8 cellular contexts compared by ENCODE assay signal in the genomic region with DNA sequence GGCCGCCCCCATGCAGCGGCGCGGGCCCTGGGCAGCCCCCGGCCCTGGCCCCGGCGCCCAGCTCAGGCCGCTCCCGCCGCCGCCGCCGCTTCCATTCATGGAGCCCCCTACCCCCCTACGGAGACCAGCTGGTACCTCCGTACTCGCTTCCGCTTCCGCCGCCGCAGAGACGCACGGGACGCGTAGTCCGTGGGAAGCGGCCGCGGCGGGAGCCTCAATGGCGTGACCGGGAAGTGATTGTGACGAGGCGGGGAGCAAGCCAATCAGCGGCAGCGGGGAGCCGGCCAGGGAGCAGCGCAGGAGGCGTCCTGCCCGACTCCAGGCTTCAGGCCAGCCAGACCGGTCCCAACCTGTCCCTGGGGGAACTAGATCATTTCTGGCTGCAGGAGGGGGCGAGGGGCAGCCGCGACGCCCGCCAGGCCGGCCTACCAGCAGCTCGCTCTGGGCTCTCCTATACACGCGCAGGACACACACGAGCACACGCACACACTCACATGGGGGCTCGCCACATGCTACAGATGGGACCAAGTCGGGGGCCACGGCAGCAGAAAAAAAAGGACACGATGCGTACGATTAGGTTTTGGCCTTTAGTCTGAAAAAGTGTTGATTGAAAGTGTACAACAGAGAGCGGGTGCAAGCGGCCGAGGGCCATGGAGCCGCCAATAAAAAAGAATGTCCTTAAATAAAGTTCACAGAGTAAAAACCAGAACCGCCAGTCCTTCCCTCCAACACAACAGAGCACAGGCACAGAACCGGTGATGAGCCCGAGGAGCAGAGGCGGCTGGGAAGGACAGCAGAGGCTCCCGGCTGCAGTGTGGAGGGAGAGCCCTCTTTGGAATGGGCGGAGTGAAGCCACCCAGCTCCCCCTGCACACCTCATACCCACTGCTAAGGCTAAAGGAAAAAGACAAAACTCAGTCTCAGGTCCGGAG. TPM values are rescaled to one million over a fixed set of nuclear protein-coding genes. Genes with fewer than 3 reads are reported as not detected.
DNase-seq lines count a peak whose midpoint lies in the region; ATAC-seq and TF ChIP-seq lines count a peak whose summit lies in the region.

A gene with protein sequence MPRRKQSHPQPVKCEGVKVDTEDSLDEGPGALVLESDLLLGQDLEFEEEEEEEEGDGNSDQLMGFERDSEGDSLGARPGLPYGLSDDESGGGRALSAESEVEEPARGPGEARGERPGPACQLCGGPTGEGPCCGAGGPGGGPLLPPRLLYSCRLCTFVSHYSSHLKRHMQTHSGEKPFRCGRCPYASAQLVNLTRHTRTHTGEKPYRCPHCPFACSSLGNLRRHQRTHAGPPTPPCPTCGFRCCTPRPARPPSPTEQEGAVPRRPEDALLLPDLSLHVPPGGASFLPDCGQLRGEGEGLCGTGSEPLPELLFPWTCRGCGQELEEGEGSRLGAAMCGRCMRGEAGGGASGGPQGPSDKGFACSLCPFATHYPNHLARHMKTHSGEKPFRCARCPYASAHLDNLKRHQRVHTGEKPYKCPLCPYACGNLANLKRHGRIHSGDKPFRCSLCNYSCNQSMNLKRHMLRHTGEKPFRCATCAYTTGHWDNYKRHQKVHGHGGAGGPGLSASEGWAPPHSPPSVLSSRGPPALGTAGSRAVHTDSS (minus strand): TSS at position 109 of the 931 bp plus-strand sequence. CDS start 208 bp downstream, outside the sequence.

- H3K4me1 ChIP-seq in adipocyte (ENCODE audit: control insufficient read depth, insufficient read depth, low read length) = peaks cover 39% of the 10 kb centered on the region

- peak within 1 kb of the TSS; percentile 87 for H3K4me3 ChIP-seq in adipocyte (ENCODE audit: low read length)

- H3K27me3 Mint-ChIP-seq in type B pancreatic cell = no peaks in the 10 kb centered on the region

- H3K4me3 Mint-ChIP-seq in type B pancreatic cell = peak within 1 kb of the TSS; percentile 88

- H3K36me3 Mint-ChIP-seq in type B pancreatic cell = peaks cover 26% of the 10 kb centered on the region

- H3K9ac ChIP-seq in adipocyte (ENCODE audit: low read length) = peak within 1 kb of the TSS; percentile 92

- peaks cover 66% of the 10 kb centered on the region for H3K36me3 ChIP-seq in adipocyte (ENCODE audit: control insufficient read depth, insufficient read depth, low read length, severe bottlenecking)

- peak; percentile 78 for ATAC-seq in HG02588 (IDR thresholded peaks at IDR 0.05; ENCODE audit: unreplicated experiment)

- TF ChIP-seq CTCF in type B pancreatic cell (conservative IDR thresholded peaks at IDR 0.05) = no peak

- no peaks in the 10 kb centered on the region for H3K9me3 ChIP-seq in adipocyte (ENCODE audit: control insufficient read depth, low read length)

- no peaks in the 10 kb centered on the region for H3K27me3 ChIP-seq in adipocyte (replicated peaks; ENCODE audit: control insufficient read depth, insufficient read depth, low read length)

- peak within 1 kb of the TSS; percentile 97 for H3K27ac Mint-ChIP-seq in type B pancreatic cell

- no peaks in the 10 kb centered on the region for H3K9me3 Mint-ChIP-seq in type B pancreatic cell

- H3K4me1 Mint-ChIP-seq in type B pancreatic cell (ENCODE audit: unreplicated experiment) = peaks cover 24% of the 10 kb centered on the region

- DNase-seq in GM04504 (ENCODE audit: low read depth) = peak; percentile 90
- DNase-seq in NCI-H1417 (lab: John Stamatoyannopoulos, UW) = peak; percentile 95 to 97 (median 96)
- DNase-seq in T follicular helper cell (ENCODE audit: low read depth) = peak; percentile 78
- DNase-seq in adipocyte (ENCODE audit: low read depth) = peak; percentile 99
- peak; percentile 99 for DNase-seq in cardiac septum (ENCODE audit: low spot score)
- DNase-seq in pons (ENCODE audit: low spot score) = peak; percentile 96
- peak; percentile 96 for DNase-seq in type B pancreatic cell (ENCODE audit: extremely low spot score, unreplicated experiment)

- intact Hi-C loops in cardiac septum (cut with DNase I) = loop anchor here (2.0 kb wide), 2 partner anchors 28 to 48 kb away; a partner anchor contains a TSS

RNA-seq across cellular contexts. Expression of the gene that starts here (rescaled TPM):
- total RNA-seq in cardiac septum (10.6 TPM), type B pancreatic cell (ENCODE audit: low replicate concordance) (25.3 and 25.9 TPM in 2 replicates)

Comparison
In these comparisons a context has a peak if more than half of its experiments do, and no peak if none do; other contexts are left out.
1. Peak in every context shown above with its lines: DNase-seq, ATAC-seq and H3K4me3 ChIP-seq.